ENCODE assay signal across 8 cellular contexts in the genomic region with DNA sequence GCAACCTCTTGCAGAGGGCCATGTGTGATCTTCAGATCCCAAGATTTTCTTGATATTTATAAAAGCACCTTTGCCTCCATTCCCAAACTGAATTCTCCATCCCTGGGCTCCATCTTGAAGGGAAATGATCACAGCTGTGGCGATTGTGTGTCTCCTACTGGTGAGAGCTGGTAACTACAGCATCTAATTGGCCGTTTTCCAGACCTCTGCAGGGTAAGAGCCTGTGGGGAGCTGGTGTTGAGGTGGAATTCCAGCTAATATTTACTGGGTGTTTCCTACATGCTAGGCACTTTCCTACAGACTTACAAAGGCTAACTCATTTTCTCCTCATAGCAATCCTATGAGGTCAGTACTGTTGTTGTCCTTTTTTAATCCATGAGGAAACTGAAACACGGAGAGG. TPM values are rescaled to one million over a fixed set of nuclear protein-coding genes. Genes with fewer than 3 reads are reported as not detected.
DNase-seq lines count a peak whose midpoint lies in the region; ATAC-seq, FAIRE-seq and TF ChIP-seq lines count a peak whose summit lies in the region.

No MANE protein-coding gene starts in this region.

- H2AFZ ChIP-seq in astrocyte (ENCODE audit: low read depth, low read length): no peak overlapping the region

- H3K27me3 Mint-ChIP-seq in astrocyte (ENCODE audit: low read depth, unreplicated experiment): peaks cover 6% of the 10 kb centered on the region
- peaks cover 4% of the 10 kb centered on the region for H3K27me3 Mint-ChIP-seq in activated T-helper 1 cell treated with anti-CD3 and anti-CD28 coated beads, Interleukin-12 subunit alpha, Interleukin-12 subunit beta, Interleukin-2, Interleukin-4 antibody, amounts not matched to agents 30 ng/mL and 10 ng/mL and 1 ng/mL, durations not matched to agents 14 hours and 24 hours and 36 hours (ENCODE audit: insufficient read depth)

- no peak overlapping the region for H3K9ac ChIP-seq in astrocyte (ENCODE audit: low read length)

- no peaks in the 10 kb centered on the region for H3K9me3 ChIP-seq in astrocyte (ENCODE audit: insufficient read depth, low read depth, low read length)
- no peaks in the 10 kb centered on the region for H3K9me3 ChIP-seq in right lobe of liver

- no peaks in the 10 kb centered on the region for H3K36me3 Mint-ChIP-seq in astrocyte (ENCODE audit: low read depth, unreplicated experiment)
- no peaks in the 10 kb centered on the region for H3K36me3 Mint-ChIP-seq in activated T-helper 1 cell treated with anti-CD3 and anti-CD28 coated beads, Interleukin-12 subunit alpha, Interleukin-12 subunit beta, Interleukin-2, Interleukin-4 antibody, amounts not matched to agents 30 ng/mL and 10 ng/mL and 1 ng/mL, durations not matched to agents 14 hours and 24 hours and 36 hours (ENCODE audit: low read depth)

- FAIRE-seq in astrocyte (lab: Jason Lieb, UNC): no peak

- H3K79me2 ChIP-seq in astrocyte (ENCODE audit: insufficient read depth, low read length): no peaks in the 10 kb centered on the region

- H3K4me3 ChIP-seq in astrocyte (ENCODE audit: insufficient read depth, low read depth, low read length) (no peak overlapping the region), right lobe of liver (no peak overlapping the region)

- H3K4me1 Mint-ChIP-seq in astrocyte (ENCODE audit: low read depth, unreplicated experiment): peaks cover 15% of the 10 kb centered on the region
- H3K4me1 Mint-ChIP-seq in activated T-helper 1 cell treated with anti-CD3 and anti-CD28 coated beads, Interleukin-12 subunit alpha, Interleukin-12 subunit beta, Interleukin-2, Interleukin-4 antibody, amounts not matched to agents 30 ng/mL and 10 ng/mL and 1 ng/mL, durations not matched to agents 14 hours and 24 hours and 36 hours (ENCODE audit: low read depth): peaks cover 47% of the 10 kb centered on the region

- H3K4me3 Mint-ChIP-seq in astrocyte (ENCODE audit: unreplicated experiment): no peak overlapping the region
- H3K4me3 Mint-ChIP-seq in activated T-helper 1 cell treated with anti-CD3 and anti-CD28 coated beads, Interleukin-12 subunit alpha, Interleukin-12 subunit beta, Interleukin-2, Interleukin-4 antibody, amounts not matched to agents 30 ng/mL and 10 ng/mL and 1 ng/mL, durations not matched to agents 14 hours and 24 hours and 36 hours: no peak overlapping the region

- no peak overlapping the region for H3K27ac Mint-ChIP-seq in astrocyte (ENCODE audit: unreplicated experiment)
- no peak overlapping the region for H3K27ac Mint-ChIP-seq in activated T-helper 1 cell treated with anti-CD3 and anti-CD28 coated beads, Interleukin-12 subunit alpha, Interleukin-12 subunit beta, Interleukin-2, Interleukin-4 antibody, amounts not matched to agents 30 ng/mL and 10 ng/mL and 1 ng/mL, durations not matched to agents 14 hours and 24 hours and 36 hours

- no peaks in the 10 kb centered on the region for H4K20me1 ChIP-seq in astrocyte (ENCODE audit: insufficient read depth, low read length)

- H3K27ac ChIP-seq in 22Rv1 (no peak overlapping the region), astrocyte (ENCODE audit: low read depth, low read length) (no peak overlapping the region), right lobe of liver (no peak overlapping the region)

- DNase-seq in Daoy (ENCODE audit: low read depth) (peak; percentile 70), NCI-H1092 (lab: John Stamatoyannopoulos, UW) (peak; percentile 7), astrocyte (ENCODE audit: low read depth) (peak; percentile 18), right lobe of liver (no peak)
- no peak for DNase-seq in activated T-helper 1 cell treated with anti-CD3 and anti-CD28 coated beads, Interleukin-12 subunit alpha, Interleukin-12 subunit beta, Interleukin-2, Interleukin-4 antibody, amounts not matched to agents 30 ng/mL and 10 ng/mL and 1 ng/mL, durations not matched to agents 14 hours and 24 hours and 36 hours (ENCODE audit: low spot score)

- no peak overlapping the region for H3K4me2 ChIP-seq in astrocyte (ENCODE audit: low read length)

- H3K27me3 ChIP-seq in astrocyte (ENCODE audit: insufficient read depth, low read length): peaks cover 5% of the 10 kb centered on the region
- no peaks in the 10 kb centered on the region for H3K27me3 ChIP-seq in right lobe of liver

- H3K4me1 ChIP-seq in astrocyte (ENCODE audit: insufficient read depth, low read length) (no peaks in the 10 kb centered on the region), right lobe of liver (no peaks in the 10 kb centered on the region)

- intact Hi-C loops in right lobe of liver (cut with DNase I): no loop called here
- intact Hi-C loops in activated T-helper 1 cell treated with anti-CD3 and anti-CD28 coated beads, Interleukin-12 subunit alpha, Interleukin-12 subunit beta, Interleukin-2, Interleukin-4 antibody, amounts not matched to agents 30 ng/mL and 10 ng/mL and 1 ng/mL, durations not matched to agents 14 hours and 24 hours and 36 hours (cut with micrococcal nuclease): loop anchor here (1.0 kb wide), 1 partner anchor 102 kb away; no protein-coding TSS in a partner anchor

- ATAC-seq in right lobe of liver (peak in 3 of 4 donors; percentile 41 to 46 (median 43)), GM19397 (IDR thresholded peaks at IDR 0.05; ENCODE audit: unreplicated experiment) (no peak), GM19395 (IDR thresholded peaks at IDR 0.05; ENCODE audit: unreplicated experiment) (no peak)

- 32% methylated on average over 3 of the region's 3 CpGs for WGBS in right lobe of liver (ENCODE audit: insufficient coverage, low coverage, low lambda C conversion rate, missing lambda C conversion rate)

- H3K9me3 Mint-ChIP-seq in astrocyte (ENCODE audit: unreplicated experiment): no peaks in the 10 kb centered on the region
- no peaks in the 10 kb centered on the region for H3K9me3 Mint-ChIP-seq in activated T-helper 1 cell treated with anti-CD3 and anti-CD28 coated beads, Interleukin-12 subunit alpha, Interleukin-12 subunit beta, Interleukin-2, Interleukin-4 antibody, amounts not matched to agents 30 ng/mL and 10 ng/mL and 1 ng/mL, durations not matched to agents 14 hours and 24 hours and 36 hours

- H3K36me3 ChIP-seq in astrocyte (ENCODE audit: insufficient read depth, low read length) (no peaks in the 10 kb centered on the region), right lobe of liver (no peaks in the 10 kb centered on the region)

- TF ChIP-seq POLR2A in right lobe of liver (IDR thresholded peaks at IDR 0.05): no peak

- TF ChIP-seq CTCF in 22Rv1 (IDR thresholded peaks at IDR 0.05): peak; percentile 74
- TF ChIP-seq CTCF in astrocyte (IDR thresholded peaks at IDR 0.05; ENCODE audit: insufficient read depth, low read depth, low read length): peak; percentile 64
- TF ChIP-seq CTCF in right lobe of liver (IDR thresholded peaks at IDR 0.05): peak; percentile 33 to 51 (median 46)

RNA-seq across cellular contexts. Expression of gene FNDC1, which starts 59.2 kb away (rescaled TPM):
- total RNA-seq in Daoy (2014; rRNA removed; shearing (Covaris generic)): under 0.01 TPM in 1 of 2 replicates, not detected in the other
- total RNA-seq in astrocyte: 6.3 and 8.6 TPM in 2 replicates
- total RNA-seq in right lobe of liver: 1 to 10 TPM in 3 of 6 experiments, under 1 TPM in 3; 0.02 to 2.7 (median 0.85) TPM
- total RNA-seq in activated T-helper 1 cell treated with anti-CD3 and anti-CD28 coated beads, Interleukin-12 subunit alpha, Interleukin-12 subunit beta, Interleukin-2, Interleukin-4 antibody, amounts not matched to agents 30 ng/mL and 10 ng/mL and 1 ng/mL, durations not matched to agents 14 hours and 24 hours and 36 hours: 0.02 TPM in 1 of 2 replicates, not detected in the other

Comparison
In these comparisons a context has a peak if more than half of its experiments do, and no peak if none do; other contexts are left out.
1. DNase-seq: peak in Daoy (single experiment), NCI-H1092 (single experiment) and astrocyte (single experiment); none in right lobe of liver (0 of 3) and activated T-helper 1 cell treated with anti-CD3 and anti-CD28 coated beads, Interleukin-12 subunit alpha, Interleukin-12 subunit beta, Interleukin-2, Interleukin-4 antibody, amounts not matched to agents 30 ng/mL and 10 ng/mL and 1 ng/mL, durations not matched to agents 14 hours and 24 hours and 36 hours (single experiment).
2. ATAC-seq: peak in right lobe of liver (3 of 4); none in GM19397 (single experiment) and GM19395 (single experiment).
3. Peak in every context shown above with its lines, with median percentiles within 50 percentile points of each other: CTCF ChIP-seq.